In the genomic region with DNA sequence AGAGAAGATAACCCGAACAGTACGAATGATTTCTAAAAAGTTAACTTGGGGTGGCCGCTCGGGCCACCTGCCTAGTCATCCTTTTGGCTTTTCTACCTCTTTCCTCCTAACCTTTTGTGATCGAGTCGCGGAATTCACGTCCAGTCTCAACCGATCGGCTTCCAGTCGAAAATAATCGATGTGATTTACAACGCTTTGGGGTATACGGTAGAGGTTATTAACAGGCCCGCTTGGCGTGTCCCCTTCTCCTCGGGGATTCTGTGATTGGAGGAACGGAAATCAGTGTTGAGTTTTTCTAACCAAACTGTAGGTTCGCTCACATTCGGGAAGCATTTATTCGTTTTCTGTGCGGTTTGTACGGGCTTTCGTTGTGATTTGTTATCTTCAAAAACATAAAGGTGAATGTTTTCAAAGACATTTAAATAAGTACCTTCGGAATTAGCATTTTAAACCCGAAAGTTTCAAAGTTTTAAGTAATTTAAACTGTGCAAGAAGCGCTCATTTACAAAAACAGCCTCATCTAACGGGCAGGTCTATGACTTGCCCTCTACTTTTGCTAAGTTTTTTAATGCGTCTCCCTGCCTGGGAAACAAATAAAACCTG, we compare ENCODE assay signal across 9 cellular contexts. TPM values are rescaled to one million over a fixed set of nuclear protein-coding genes. Genes with fewer than 3 reads are reported as not detected.
DNase-seq lines count a peak whose midpoint lies in the region; ATAC-seq, FAIRE-seq and TF ChIP-seq lines count a peak whose summit lies in the region.
"Had no signal": no experiment of that assay in that cellular context is flagged by ENCODE, and none has a peak within 500 bp of the region (broad histone marks: within the 10 kb centered on the region; RNA-seq: fewer than 3 reads in every experiment).

No MANE protein-coding gene starts in this region.

- POLR2A ChIA-PET in naive thymus-derived CD8-positive, alpha-beta T cell (lab: Charles Lee), result no interaction called here

- no peaks in the 10 kb centered on the region; the same call in 1 of the 2 replicates for H3K9me3 ChIP-seq in MM.1S (replicated peaks; ENCODE audit: insufficient read depth, low read length)
- H3K9me3 ChIP-seq: lower lobe of right lung had no signal

- peak overlapping the region in 1 of 10 donors; percentile 44 for H3K27ac Mint-ChIP-seq in naive thymus-derived CD8-positive, alpha-beta T cell

- peaks cover 7 to 14% (median 11%) of the 10 kb centered on the region in 4 donors for H3K4me1 Mint-ChIP-seq in naive thymus-derived CD8-positive, alpha-beta T cell

- H3K79me2 ChIP-seq in MM.1S (ENCODE audit: low read length), result no peaks in the 10 kb centered on the region

- H3K4me2 ChIP-seq in MM.1S (ENCODE audit: low read depth, low read length), result peak overlapping the region; percentile 92

- no peaks in the 10 kb centered on the region for H3K36me3 ChIP-seq in MM.1S (replicated peaks; ENCODE audit: insufficient read depth, low read length)
- H3K36me3 ChIP-seq in bronchial epithelial cell (ENCODE audit: control insufficient read depth, insufficient read depth, low read length), result no peaks in the 10 kb centered on the region
- H3K36me3 ChIP-seq: lower lobe of right lung had no signal

- DNase-seq in DMS53 treated with DMSO at 0.1 percent for 48 hours (lab: John Stamatoyannopoulos, UW; ENCODE audit: unreplicated experiment), result peak; percentile 51
- peak; percentile 46 for DNase-seq in MM.1S
- DNase-seq in bronchial epithelial cell (ENCODE audit: low read depth), result peak; percentile 17
- DNase-seq in naive thymus-derived CD8-positive, alpha-beta T cell, result peak in 2 of 10 donors; percentile 6 to 7
- no peak for DNase-seq in DMS153 (lab: John Stamatoyannopoulos, UW)
- DNase-seq: lower lobe of right lung had no signal

- no peak for ATAC-seq in naive thymus-derived CD8-positive, alpha-beta T cell
- ATAC-seq in HG03565 (IDR thresholded peaks at IDR 0.05; ENCODE audit: unreplicated experiment) (no peak), HG02763 (IDR thresholded peaks at IDR 0.05; ENCODE audit: unreplicated experiment) (no peak), GM19395 (IDR thresholded peaks at IDR 0.05; ENCODE audit: unreplicated experiment) (no peak)

- 0 out of 2 replicates have a peak overlapping the region, but pooled peaks have one; percentile 5 for H3K27ac ChIP-seq in MM.1S (ENCODE audit: low read length)
- H3K27ac ChIP-seq: lower lobe of right lung had no signal

- H3K4me3 ChIP-seq in MM.1S (ENCODE audit: low read length) (peak overlapping the region; percentile 83), bronchial epithelial cell (ENCODE audit: low read depth, low read length) (no peak overlapping the region)

- no peaks in the 10 kb centered on the region for H4K20me1 ChIP-seq in MM.1S (ENCODE audit: insufficient read depth, low read length)

- TF ChIP-seq CTCF in MM.1S (IDR thresholded peaks at IDR 0.05; ENCODE audit: low read length), result no peak
- TF ChIP-seq CTCF in bronchial epithelial cell (IDR thresholded peaks at IDR 0.05; ENCODE audit: insufficient read depth, low read length, severe bottlenecking), result no peak

- peaks cover 0 to 10% (median 3%) of the 10 kb centered on the region in 3 donors for H3K36me3 Mint-ChIP-seq in naive thymus-derived CD8-positive, alpha-beta T cell

- peak overlapping the region; percentile 57 for H3K9ac ChIP-seq in MM.1S (ENCODE audit: low read length)

- H3K9me3 Mint-ChIP-seq in naive thymus-derived CD8-positive, alpha-beta T cell, result peaks cover 0 to 7% (median 0%) of the 10 kb centered on the region in 9 donors

- FAIRE-seq in bronchial epithelial cell (lab: Jason Lieb, UNC), result no peak

- peak overlapping the region; percentile 66 to 87 (median 82) for H3K4me3 Mint-ChIP-seq in naive thymus-derived CD8-positive, alpha-beta T cell

- H2AFZ ChIP-seq in MM.1S (ENCODE audit: low read length), result peak overlapping the region; percentile 97

- H3K27me3 ChIP-seq in MM.1S (replicated peaks; ENCODE audit: insufficient read depth, low read length) (peaks cover 7% of the 10 kb centered on the region; the same call in 1 of the 2 replicates), bronchial epithelial cell (ENCODE audit: control insufficient read depth, insufficient read depth, low read length) (peaks cover 20% of the 10 kb centered on the region)

- peaks cover 12% of the 10 kb centered on the region for H3K4me1 ChIP-seq in MM.1S (ENCODE audit: low read length)
- H3K4me1 ChIP-seq: lower lobe of right lung had no signal

- no peaks in the 10 kb centered on the region for H3K9me2 ChIP-seq in MM.1S (replicated peaks; ENCODE audit: insufficient read depth, low read length)

- H3K27me3 Mint-ChIP-seq in naive thymus-derived CD8-positive, alpha-beta T cell, result peaks cover 31 to 73% (median 66%) of the 10 kb centered on the region in 5 donors

- peaks cover 11% of the 10 kb centered on the region for H3F3A ChIP-seq in MM.1S (ENCODE audit: insufficient read depth, low read length)

RNA-seq across cellular contexts. Expression of a gene that starts 0.6 kb away (rescaled TPM):
- total RNA-seq in bronchial epithelial cell, result under 0.01 TPM in 1 of 2 replicates, not detected in the other
- not detected for total RNA-seq in naive thymus-derived CD8-positive, alpha-beta T cell
- polyA plus RNA-seq in naive thymus-derived CD8-positive, alpha-beta T cell, result not detected
- total RNA-seq: lower lobe of right lung had no signal
